In genomic region chr10:51860257-51860656, GRCh38 we compare ENCODE assay signal across 8 cellular contexts.
A peak's percentile ranks its signal among the peaks of the same experiment; 100 is the strongest.
DNase-seq lines count a peak whose midpoint lies in the region; ATAC-seq and TF ChIP-seq lines count a peak whose summit lies in the region.

No MANE protein-coding gene starts in this region.

- peak overlapping the region; percentile 61 for H3K9ac ChIP-seq in mesenchymal stem cell (ENCODE audit: low read length)

- H3K9me2 ChIP-seq in GM23338 (ENCODE audit: insufficient read depth) = no peaks in the 10 kb centered on the region; the same call in 1 of the 2 replicates

- ATAC-seq in GM18505 (IDR thresholded peaks at IDR 0.05; ENCODE audit: unreplicated experiment) = peak; percentile 84
- peak; percentile 90 for ATAC-seq in HG02884 (IDR thresholded peaks at IDR 0.05; ENCODE audit: unreplicated experiment)
- no peak for ATAC-seq in GM23338

- H3K4me1 Mint-ChIP-seq in GM23338 = peaks cover 12% of the 10 kb centered on the region

- no peak overlapping the region for H3K4ac ChIP-seq in mesenchymal stem cell (ENCODE audit: low read depth in 1 of 2, low read length in 2 of 2)

- peaks cover 6% of the 10 kb centered on the region for H3K9me3 ChIP-seq in mesenchymal stem cell (ENCODE audit: control insufficient read depth, low read length)

- 74% methylated on average over 3 of the region's 4 CpGs for WGBS in mesenchymal stem cell

- no peak overlapping the region for H2BK120ac ChIP-seq in mesenchymal stem cell (ENCODE audit: low read depth, low read length)

- no peak overlapping the region for H3K27ac ChIP-seq in mesenchymal stem cell (ENCODE audit: low read length, poor library complexity, severe bottlenecking)
- no peak overlapping the region for H3K27ac ChIP-seq in GM23338 (ENCODE audit: low read depth)

- no peak overlapping the region for H3K14ac ChIP-seq in mesenchymal stem cell (ENCODE audit: low read length in 2 of 2)

- no peak overlapping the region for H4K8ac ChIP-seq in mesenchymal stem cell (ENCODE audit: low read length)

- H4K91ac ChIP-seq in mesenchymal stem cell (ENCODE audit: low read length) = no peak overlapping the region

- H2AFZ ChIP-seq in mesenchymal stem cell (ENCODE audit: low read depth, low read length) = peak overlapping the region; percentile 82
- no peak overlapping the region for H2AFZ ChIP-seq in GM23338

- H3F3A ChIP-seq in GM23338 (replicated peaks; ENCODE audit: low read depth) = no peaks in the 10 kb centered on the region

- no peak for TF ChIP-seq POLR2A in GM18505 (IDR thresholded peaks at IDR 0.05; ENCODE audit: borderline replicate concordance, extremely low read depth, insufficient read depth, insufficient read length)

- no peaks in the 10 kb centered on the region for H3K36me3 ChIP-seq in mesenchymal stem cell (ENCODE audit: control insufficient read depth in 1 of 2, insufficient read depth in 2 of 2, low read depth in 1 of 2, low read length in 2 of 2)
- H3K36me3 ChIP-seq in GM23338 (ENCODE audit: insufficient read depth) = no peaks in the 10 kb centered on the region

- H3K79me1 ChIP-seq in mesenchymal stem cell (replicated peaks; ENCODE audit: low read length, poor library complexity, severe bottlenecking) = no peaks in the 10 kb centered on the region

- H2BK15ac ChIP-seq in mesenchymal stem cell (ENCODE audit: low read depth, poor library complexity, severe bottlenecking) = no peak overlapping the region

- H3K79me2 ChIP-seq in GM23338 (replicated peaks; ENCODE audit: insufficient read depth) = no peaks in the 10 kb centered on the region

- no peak overlapping the region for H3K18ac ChIP-seq in mesenchymal stem cell (ENCODE audit: low read depth in 1 of 2, low read length in 2 of 2)

- H3K27me3 ChIP-seq in mesenchymal stem cell (ENCODE audit: control insufficient read depth in 1 of 2, insufficient read depth in 1 of 2, low read length in 2 of 2) (no peaks in the 10 kb centered on the region), GM23338 (ENCODE audit: insufficient read depth) (no peaks in the 10 kb centered on the region)

- no peak overlapping the region for H3K4me2 ChIP-seq in mesenchymal stem cell (ENCODE audit: low read length, poor library complexity, severe bottlenecking)
- H3K4me2 ChIP-seq in GM23338 = no peak overlapping the region

- H3K23ac ChIP-seq in mesenchymal stem cell (ENCODE audit: low read length in 2 of 2) = no peak overlapping the region

- no peak overlapping the region for H2BK12ac ChIP-seq in mesenchymal stem cell (ENCODE audit: low read length in 2 of 2)

- no peak overlapping the region for H3K27ac Mint-ChIP-seq in GM23338

- H4K20me1 ChIP-seq in GM23338 (replicated peaks; ENCODE audit: insufficient read depth) = no peaks in the 10 kb centered on the region

- H2BK5ac ChIP-seq in mesenchymal stem cell (ENCODE audit: low read depth, low read length, poor library complexity, severe bottlenecking) = no peak overlapping the region

- TF ChIP-seq CTCF in GM23338 (conservative IDR thresholded peaks at IDR 0.05; ENCODE audit: low read depth in 2 of 2) = no peak

- H3K27me3 Mint-ChIP-seq in GM23338 (ENCODE audit: insufficient read depth, low read depth, poor library complexity) = peaks cover 7% of the 10 kb centered on the region

- H3K4me3 ChIP-seq in mesenchymal stem cell (ENCODE audit: insufficient read depth in 1 of 2, low read depth in 1 of 2, low read length in 2 of 2) = no peak overlapping the region
- no peak overlapping the region for H3K4me3 ChIP-seq in GM23338

- H3K36me3 Mint-ChIP-seq in GM23338 (ENCODE audit: low read depth) = peaks cover 8% of the 10 kb centered on the region; the same call in 2 of the 3 replicates

- H2AK5ac ChIP-seq in mesenchymal stem cell (ENCODE audit: low read length, severe bottlenecking) = no peak overlapping the region

- H3K4me1 ChIP-seq in mesenchymal stem cell (ENCODE audit: control insufficient read depth, insufficient read depth, low read depth, low read length) = no peaks in the 10 kb centered on the region
- peaks cover 15% of the 10 kb centered on the region for H3K4me1 ChIP-seq in GM23338 (ENCODE audit: insufficient read depth)

- H3K4me3 Mint-ChIP-seq in GM23338 = no peak overlapping the region

- DNase-seq in amniotic epithelial cell (ENCODE audit: low read depth) (peak; percentile 20), mesenchymal stem cell (peak; percentile 41), NCI-H82 treated with DMSO at 0.1 percent for 48 hours (lab: John Stamatoyannopoulos, UW; ENCODE audit: unreplicated experiment) (no peak), GM23338 (ENCODE audit: low spot score) (no peak), KG1 (lab: John Stamatoyannopoulos, UW) (no peak)
- DNase-seq in stimulated activated CD4-positive, alpha-beta T cell treated with anti-CD3 and anti-CD28 coated beads, Interleukin-2, amount 100 ng/mL, for 48 hours = no peak

- H3K9me3 Mint-ChIP-seq in GM23338 = peaks cover 8% of the 10 kb centered on the region; the same call in 2 of the 3 replicates

TF ChIP-seq in GM23338, 12 proteins besides CTCF, POLR2A, EP300 and RAD21 (continues in another document):
- TF ChIP-seq REST (IDR thresholded peaks at IDR 0.05; ENCODE audit: unreplicated experiment) = no peak

Comparison
In these comparisons a context has a peak if more than half of its experiments do, and no peak if none do; other contexts are left out.
1. DNase-seq: peak in amniotic epithelial cell (single experiment) and mesenchymal stem cell (single experiment); none in NCI-H82 treated with DMSO at 0.1 percent for 48 hours (single experiment), GM23338 (single experiment), KG1 (single experiment) and stimulated activated CD4-positive, alpha-beta T cell treated with anti-CD3 and anti-CD28 coated beads, Interleukin-2, amount 100 ng/mL, for 48 hours (0 of 2).